Comparison of ENCODE assay signal across 10 cellular contexts in the genomic region with DNA sequence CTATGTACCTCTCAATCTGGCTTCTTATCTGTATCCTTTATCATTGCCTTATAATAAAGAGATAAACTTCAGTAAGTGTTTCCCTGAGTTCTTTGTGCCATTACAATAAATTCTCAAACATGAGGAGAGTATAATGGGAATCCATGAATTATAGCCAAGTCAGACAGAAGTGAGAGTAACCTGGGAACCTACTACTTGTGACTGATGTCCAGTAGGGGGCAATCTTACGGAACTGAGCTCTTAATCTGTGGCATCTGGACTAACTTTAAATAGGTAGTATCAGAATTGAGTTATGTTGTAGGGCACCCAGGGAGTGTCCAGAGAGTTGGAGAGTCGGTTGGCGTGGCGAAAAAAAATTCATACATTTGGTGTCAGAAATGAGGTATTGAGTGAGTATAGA.
A peak's percentile ranks its signal among the peaks of the same experiment; 100 is the strongest.
DNase-seq lines count a peak whose midpoint lies in the region; ATAC-seq, FAIRE-seq and TF ChIP-seq lines count a peak whose summit lies in the region.
"Had no signal": no experiment of that assay in that cellular context is flagged by ENCODE, and none has a peak within 500 bp of the region (broad histone marks: within the 10 kb centered on the region; RNA-seq: fewer than 3 reads in every experiment).

No MANE protein-coding gene starts in this region.

- intact Hi-C loops in A673 (cut with micrococcal nuclease; ENCODE audit: unreplicated experiment), result loop anchor here (10.0 kb wide), 2 partner anchors 197 to 517 kb away; no protein-coding TSS in a partner anchor

- TF ChIP-seq CTCF in A673 (conservative IDR thresholded peaks at IDR 0.05; ENCODE audit: low read depth, low read length) (peak; percentile 60), NB4 (IDR thresholded peaks at IDR 0.05; ENCODE audit: low read depth, low read length) (peak; percentile 68), bronchial epithelial cell (IDR thresholded peaks at IDR 0.05; ENCODE audit: insufficient read depth, low read length, severe bottlenecking) (peak; percentile 57)

- BruUV-seq in A673 (replicated peaks; lab: Mats Ljungman, UMichigan), result no TSS peak

- FAIRE-seq in bronchial epithelial cell (lab: Jason Lieb, UNC), result no peak
- FAIRE-seq: G401.6 had no signal

- ATAC-seq in GM18868 (IDR thresholded peaks at IDR 0.05; ENCODE audit: unreplicated experiment), result peak; percentile 88
- ATAC-seq in GM21825 (IDR thresholded peaks at IDR 0.05; ENCODE audit: unreplicated experiment), result no peak
- no peak for ATAC-seq in HG03095 (IDR thresholded peaks at IDR 0.05; ENCODE audit: unreplicated experiment)

- H3K36me3 ChIP-seq in A673 (ENCODE audit: insufficient read depth, low read length, poor library complexity, severe bottlenecking) (no peaks in the 10 kb centered on the region), bronchial epithelial cell (ENCODE audit: control insufficient read depth, insufficient read depth, low read length) (no peaks in the 10 kb centered on the region)

- H3K4me3 ChIP-seq in A673 (ENCODE audit: low read depth, low read length, poor library complexity, severe bottlenecking) (no peak overlapping the region), NB4 (ENCODE audit: low read depth, low read length) (no peak overlapping the region), bronchial epithelial cell (ENCODE audit: low read depth, low read length) (no peak overlapping the region)

- no peaks in the 10 kb centered on the region for H3K9me3 ChIP-seq in A673 (ENCODE audit: low read depth, low read length, poor library complexity, severe bottlenecking)

- DNase-seq in A673 (ENCODE audit: low spot score), result peak; percentile 21
- DNase-seq in NB4 (ENCODE audit: low read depth), result peak; percentile 51
- DNase-seq in bronchial epithelial cell (ENCODE audit: low read depth), result peak; percentile 54
- no peak for DNase-seq in EL
- DNase-seq in NCI-H345 (lab: John Stamatoyannopoulos, UW), result no peak
- DNase-seq: NCI-H1930 had no signal

- CTCF ChIA-PET in A673 (lab: Charles Lee), result interaction anchor here (0.5 kb wide), 1 partner anchor 975 kb away, joined by 4 read pairs; no protein-coding TSS in a partner anchor

- H3K4me1 ChIP-seq in A673 (ENCODE audit: insufficient read depth, low read length, poor library complexity, severe bottlenecking), result no peaks in the 10 kb centered on the region

- H3K27me3 ChIP-seq in A673 (replicated peaks; ENCODE audit: insufficient read depth, low read depth, low read length, poor library complexity) (no peaks in the 10 kb centered on the region), bronchial epithelial cell (ENCODE audit: control insufficient read depth, insufficient read depth, low read length) (no peaks in the 10 kb centered on the region)

- POLR2A ChIA-PET in A673 (lab: Charles Lee; ENCODE audit: low non-redundant PET), result no interaction called here

- no peak overlapping the region for H3K27ac ChIP-seq in A673 (ENCODE audit: low read depth, low read length, poor library complexity, severe bottlenecking)

- TF ChIP-seq POLR2A in NB4 (IDR thresholded peaks at IDR 0.05; ENCODE audit: extremely low read depth, insufficient read length), result no peak

Comparison
In these comparisons a context has a peak if more than half of its experiments do, and no peak if none do; other contexts are left out.
1. DNase-seq: peak in A673 (single experiment), NB4 (single experiment) and bronchial epithelial cell (single experiment); none in EL (single experiment) and NCI-H345 (single experiment).
2. Peak in every context shown above with its lines, with median percentiles within 50 percentile points of each other: CTCF ChIP-seq.